In genomic region chr6:85936916-85937315, GRCh38 we compare ENCODE assay signal across 25 cellular contexts.
"Had no signal": no experiment of that assay in that cellular context is flagged by ENCODE, and none has a peak within 500 bp of the region (broad histone marks: within the 10 kb centered on the region; RNA-seq: fewer than 3 reads in every experiment).

No MANE protein-coding gene starts in this region.

- ATAC-seq: effector memory CD8-positive, alpha-beta T cell; esophagus mucosa; gastrocnemius medialis; heart right ventricle; left cardiac atrium; left lung; left ventricle myocardium superior; lower lobe of right lung; mucosa of descending colon had no signal

- DNase-seq: colonic mucosa; cortex of kidney; effector CD8-positive, alpha-beta T cell; effector memory CD8-positive, alpha-beta T cell; endodermal cell; erythroblast; esophagus squamous epithelium; foreskin fibroblast; foreskin melanocyte; gastrocnemius medialis; glutamatergic neuron; head of caudate nucleus; heart right ventricle; hippocampal formation; left cardiac atrium; left lung; left ventricle myocardium superior; lower lobe of right lung; mesenchymal stem cell; mucosa of descending colon; naive B cell had no signal

- H3K27ac ChIP-seq: colonic mucosa, epithelial cell of prostate, esophagus squamous epithelium, gastrocnemius medialis, heart right ventricle, left lung, lower lobe of right lung had no signal

- H3K4me1 ChIP-seq: colonic mucosa, esophagus squamous epithelium, gastrocnemius medialis, heart right ventricle, left lung, lower lobe of right lung had no signal

- H3K36me3 ChIP-seq: colonic mucosa, esophagus squamous epithelium, gastrocnemius medialis, heart right ventricle, left lung, lower lobe of right lung had no signal

- H3K27me3 ChIP-seq: colonic mucosa, esophagus squamous epithelium, gastrocnemius medialis, heart right ventricle, left lung had no signal

- FAIRE-seq: islet of Langerhans, keratinocyte had no signal

- H3K4me3 ChIP-seq: colonic mucosa, esophagus squamous epithelium, gastrocnemius medialis, heart right ventricle, left lung, lower lobe of right lung, mucosa of descending colon had no signal

- H3K9me3 ChIP-seq: colonic mucosa, esophagus squamous epithelium, gastrocnemius medialis, lower lobe of right lung had no signal
